Comparison of ENCODE assay signal across 9 cellular contexts in genomic region chr2:54573532-54573915, GRCh38.
DNase-seq lines count a peak whose midpoint lies in the region; ATAC-seq and TF ChIP-seq lines count a peak whose summit lies in the region.
"Had no signal": no experiment of that assay in that cellular context is flagged by ENCODE, and none has a peak within 500 bp of the region (broad histone marks: within the 10 kb centered on the region; RNA-seq: fewer than 3 reads in every experiment).

No MANE protein-coding gene starts in this region.

- intact Hi-C loops in activated T-helper 2 cell treated with anti-CD3 and anti-CD28 coated beads, Interferon-gamma antibody, Interleukin-2, Interleukin-4, amounts not matched to agents 10 μg/mL and 5 μg/mL and 100 μg/mL, durations not matched to agents 14 hours and 24 hours and 36 hours (cut with micrococcal nuclease), result loop anchor here (5.0 to 10.0 kb wide), 4 partner anchors 431 to 1041 kb away; partner anchors contain the start of genes CFAP36 and PPP4R3B
- intact Hi-C loops in right lobe of liver (cut with DNase I), result loop anchor here in 1 of 2 donors (10.0 kb wide), 1 partner anchor 51 kb away; no protein-coding TSS in a partner anchor

- ATAC-seq in right lobe of liver, result no peak

- no peaks in the 10 kb centered on the region for H3K27me3 Mint-ChIP-seq in activated T-cell treated with anti-CD3 and anti-CD28 coated beads, Interleukin-2, amount 50 U/mL, for 24 hours
- no peaks in the 10 kb centered on the region for H3K27me3 Mint-ChIP-seq in activated T-helper 2 cell treated with anti-CD3 and anti-CD28 coated beads, Interferon-gamma antibody, Interleukin-2, Interleukin-4, amounts not matched to agents 10 μg/mL and 5 μg/mL and 100 μg/mL, durations not matched to agents 14 hours and 24 hours and 36 hours (ENCODE audit: low read depth)

- 46% methylated on average over 5 of the region's 5 CpGs for WGBS in right lobe of liver (ENCODE audit: insufficient coverage, low coverage, low lambda C conversion rate, missing lambda C conversion rate)
- WGBS in thymus, result 90% methylated on average over 5 of the region's 5 CpGs

- H3K9me3 ChIP-seq in right lobe of liver (no peaks in the 10 kb centered on the region), thymus (ENCODE audit: control insufficient read depth) (no peaks in the 10 kb centered on the region), SJCRH30 (replicated peaks) (no peaks in the 10 kb centered on the region)

- H3K4me1 ChIP-seq in right lobe of liver (peaks cover 0 to 96% (median 49%) of the 10 kb centered on the region in 4 donors), thymus (ENCODE audit: control insufficient read depth, insufficient read depth, low read length) (peaks cover 75% of the 10 kb centered on the region), SJCRH30 (peaks cover 29% of the 10 kb centered on the region)

- no peak for DNase-seq in activated T-cell treated with anti-CD3 and anti-CD28 coated beads, Interleukin-2, amount 50 U/mL, for 24 hours
- DNase-seq in activated T-cell treated with anti-CD3 and anti-CD28 coated beads for 4 hours (no peak), right lobe of liver (no peak), GM20000 (ENCODE audit: low spot score) (no peak), activated gamma-delta T cell treated with Interleukin-2 at 50 U/mL for 16 hours (no peak), SJCRH30 (no peak)
- DNase-seq in activated T-helper 2 cell treated with anti-CD3 and anti-CD28 coated beads, Interferon-gamma antibody, Interleukin-2, Interleukin-4, amounts not matched to agents 10 μg/mL and 5 μg/mL and 100 μg/mL, durations not matched to agents 14 hours and 24 hours and 36 hours (ENCODE audit: low spot score), result no peak
- DNase-seq: NCI-H1092 treated with DMSO at 0.1 percent for 48 hours had no signal

- TF ChIP-seq POLR2A in right lobe of liver (IDR thresholded peaks at IDR 0.05), result no peak

- H3K36me3 ChIP-seq in right lobe of liver (no peaks in the 10 kb centered on the region), thymus (ENCODE audit: control insufficient read depth, insufficient read depth) (no peaks in the 10 kb centered on the region), SJCRH30 (peaks cover 10% of the 10 kb centered on the region; the same call in 1 of the 2 replicates)

- H3K27ac Mint-ChIP-seq in activated T-cell treated with anti-CD3 and anti-CD28 coated beads, Interleukin-2, amount 50 U/mL, for 24 hours, result peak overlapping the region; percentile 97
- H3K27ac Mint-ChIP-seq in activated T-helper 2 cell treated with anti-CD3 and anti-CD28 coated beads, Interferon-gamma antibody, Interleukin-2, Interleukin-4, amounts not matched to agents 10 μg/mL and 5 μg/mL and 100 μg/mL, durations not matched to agents 14 hours and 24 hours and 36 hours, result peak overlapping the region; percentile 97

- peak overlapping the region; percentile 68 for H3K4me3 Mint-ChIP-seq in activated T-cell treated with anti-CD3 and anti-CD28 coated beads, Interleukin-2, amount 50 U/mL, for 24 hours
- H3K4me3 Mint-ChIP-seq in activated T-helper 2 cell treated with anti-CD3 and anti-CD28 coated beads, Interferon-gamma antibody, Interleukin-2, Interleukin-4, amounts not matched to agents 10 μg/mL and 5 μg/mL and 100 μg/mL, durations not matched to agents 14 hours and 24 hours and 36 hours (ENCODE audit: low read depth), result peak overlapping the region; percentile 58

- TF ChIP-seq CTCF in right lobe of liver (IDR thresholded peaks at IDR 0.05) (no peak), GM20000 (IDR thresholded peaks at IDR 0.05; ENCODE audit: extremely low read depth, missing control alignments) (no peak)

- H3K9me3 Mint-ChIP-seq in activated T-cell treated with anti-CD3 and anti-CD28 coated beads, Interleukin-2, amount 50 U/mL, for 24 hours, result no peaks in the 10 kb centered on the region
- H3K9me3 Mint-ChIP-seq in activated T-helper 2 cell treated with anti-CD3 and anti-CD28 coated beads, Interferon-gamma antibody, Interleukin-2, Interleukin-4, amounts not matched to agents 10 μg/mL and 5 μg/mL and 100 μg/mL, durations not matched to agents 14 hours and 24 hours and 36 hours, result no peaks in the 10 kb centered on the region

- H3K4me1 Mint-ChIP-seq in activated T-cell treated with anti-CD3 and anti-CD28 coated beads, Interleukin-2, amount 50 U/mL, for 24 hours (ENCODE audit: low read depth), result peaks cover 97% of the 10 kb centered on the region
- H3K4me1 Mint-ChIP-seq in activated T-helper 2 cell treated with anti-CD3 and anti-CD28 coated beads, Interferon-gamma antibody, Interleukin-2, Interleukin-4, amounts not matched to agents 10 μg/mL and 5 μg/mL and 100 μg/mL, durations not matched to agents 14 hours and 24 hours and 36 hours (ENCODE audit: low read depth), result peaks cover 90% of the 10 kb centered on the region

- H3K4me3 ChIP-seq in right lobe of liver (no peak overlapping the region), thymus (ENCODE audit: low read length) (no peak overlapping the region), SJCRH30 (no peak overlapping the region)

- peaks cover 3% of the 10 kb centered on the region for H3K36me3 Mint-ChIP-seq in activated T-cell treated with anti-CD3 and anti-CD28 coated beads, Interleukin-2, amount 50 U/mL, for 24 hours (ENCODE audit: low read depth)
- H3K36me3 Mint-ChIP-seq in activated T-helper 2 cell treated with anti-CD3 and anti-CD28 coated beads, Interferon-gamma antibody, Interleukin-2, Interleukin-4, amounts not matched to agents 10 μg/mL and 5 μg/mL and 100 μg/mL, durations not matched to agents 14 hours and 24 hours and 36 hours (ENCODE audit: low read depth), result peaks cover 12% of the 10 kb centered on the region

- H3K27me3 ChIP-seq in right lobe of liver, result no peaks in the 10 kb centered on the region
- H3K27me3 ChIP-seq in thymus (ENCODE audit: control insufficient read depth, insufficient read depth), result no peaks in the 10 kb centered on the region
- H3K27me3 ChIP-seq in SJCRH30, result no peaks in the 10 kb centered on the region

- H3K27ac ChIP-seq in right lobe of liver, result peak overlapping the region; percentile 39 to 85 (median 52)
- H3K27ac ChIP-seq in thymus (ENCODE audit: low read depth), result peak overlapping the region; percentile 97
- H3K27ac ChIP-seq in SJCRH30, result no peak overlapping the region
